1 cellular context compared by ENCODE assay signal in the genomic region with DNA sequence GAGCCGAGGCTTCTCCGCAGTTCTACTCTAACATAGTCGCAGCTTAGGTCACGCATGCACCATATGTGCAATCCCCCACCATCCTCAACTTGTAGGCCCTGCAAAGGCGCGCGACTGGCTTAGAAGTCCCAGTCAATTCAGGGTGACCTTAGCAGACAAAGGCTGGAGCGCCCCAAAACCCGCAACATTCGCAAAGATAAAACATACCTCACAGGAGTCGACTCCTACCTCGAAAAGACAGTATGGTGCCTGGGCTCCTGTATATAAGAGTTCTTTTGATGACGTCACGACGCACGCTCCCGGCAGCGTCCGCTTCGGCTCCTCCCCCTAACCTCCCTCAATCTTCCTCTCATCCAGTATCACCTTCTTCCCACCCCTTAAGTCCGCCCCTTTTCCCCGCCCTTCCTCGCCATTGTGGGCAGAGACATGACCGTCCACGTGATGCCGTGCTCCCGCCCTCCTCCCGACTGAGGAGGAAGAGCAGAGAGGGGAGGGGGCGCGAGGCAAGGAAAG.
TF ChIP-seq lines count a peak whose summit lies in the region.

A gene (minus strand): TSS at position 237 of the 513 bp plus-strand sequence.

TF ChIP-seq in HepG2, 621 proteins besides CTCF, POLR2A, EP300 and RAD21 (continued from another document and continues in another):
- TF ChIP-seq, protein P1, sequence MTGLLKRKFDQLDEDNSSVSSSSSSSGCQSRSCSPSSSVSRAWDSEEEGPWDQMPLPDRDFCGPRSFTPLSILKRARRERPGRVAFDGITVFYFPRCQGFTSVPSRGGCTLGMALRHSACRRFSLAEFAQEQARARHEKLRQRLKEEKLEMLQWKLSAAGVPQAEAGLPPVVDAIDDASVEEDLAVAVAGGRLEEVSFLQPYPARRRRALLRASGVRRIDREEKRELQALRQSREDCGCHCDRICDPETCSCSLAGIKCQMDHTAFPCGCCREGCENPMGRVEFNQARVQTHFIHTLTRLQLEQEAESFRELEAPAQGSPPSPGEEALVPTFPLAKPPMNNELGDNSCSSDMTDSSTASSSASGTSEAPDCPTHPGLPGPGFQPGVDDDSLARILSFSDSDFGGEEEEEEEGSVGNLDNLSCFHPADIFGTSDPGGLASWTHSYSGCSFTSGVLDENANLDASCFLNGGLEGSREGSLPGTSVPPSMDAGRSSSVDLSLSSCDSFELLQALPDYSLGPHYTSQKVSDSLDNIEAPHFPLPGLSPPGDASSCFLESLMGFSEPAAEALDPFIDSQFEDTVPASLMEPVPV (CRISPR knock-in tag; IDR thresholded peaks at IDR 0.05), result 0 out of 2 replicates have a peak, but pooled peaks have one; percentile 13
- TF ChIP-seq ZBTB21 (CRISPR knock-in tag; IDR thresholded peaks at IDR 0.05) (peak; percentile 22; the same call in 1 of the 2 replicates), ZNF777 (CRISPR knock-in tag; IDR thresholded peaks at IDR 0.05) (0 out of 2 replicates have a peak, but pooled peaks have one; percentile 49), SP4 (CRISPR knock-in tag; IDR thresholded peaks at IDR 0.05) (peak; percentile 91), EEA1 (CRISPR knock-in tag; IDR thresholded peaks at IDR 0.05; ENCODE audit: borderline replicate concordance) (no peak; the same call in 1 of the 2 replicates), ZNF331 (CRISPR knock-in tag; IDR thresholded peaks at IDR 0.05) (no peak), ZNF430 (CRISPR knock-in tag; IDR thresholded peaks at IDR 0.05) (0 out of 2 replicates have a peak, but pooled peaks have one; percentile 8), MTA1 (CRISPR knock-in tag; IDR thresholded peaks at IDR 0.05; ENCODE audit: borderline replicate concordance) (no peak), ZNF441 (CRISPR knock-in tag; IDR thresholded peaks at IDR 0.05; ENCODE audit: borderline replicate concordance) (no peak), ZFP37 (CRISPR knock-in tag; IDR thresholded peaks at IDR 0.05; ENCODE audit: borderline replicate concordance) (0 out of 2 replicates have a peak, but pooled peaks have one; percentile 41), ZNF577 (CRISPR knock-in tag; IDR thresholded peaks at IDR 0.05; ENCODE audit: borderline replicate concordance, low read depth) (no peak), FOXK2 (IDR thresholded peaks at IDR 0.05) (no peak)
- TF ChIP-seq, protein P2, sequence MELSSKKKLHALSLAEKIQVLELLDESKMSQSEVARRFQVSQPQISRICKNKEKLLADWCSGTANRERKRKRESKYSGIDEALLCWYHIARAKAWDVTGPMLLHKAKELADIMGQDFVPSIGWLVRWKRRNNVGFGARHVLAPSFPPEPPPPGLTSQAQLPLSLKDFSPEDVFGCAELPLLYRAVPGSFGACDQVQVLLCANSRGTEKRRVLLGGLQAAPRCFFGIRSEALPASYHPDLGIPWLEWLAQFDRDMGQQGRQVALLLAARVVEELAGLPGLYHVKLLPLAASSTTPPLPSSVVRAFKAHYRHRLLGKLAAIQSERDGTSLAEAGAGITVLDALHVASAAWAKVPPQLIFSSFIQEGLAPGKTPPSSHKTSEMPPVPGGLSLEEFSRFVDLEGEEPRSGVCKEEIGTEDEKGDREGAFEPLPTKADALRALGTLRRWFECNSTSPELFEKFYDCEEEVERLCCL (CRISPR knock-in tag; IDR thresholded peaks at IDR 0.05; ENCODE audit: borderline replicate concordance), result 0 out of 2 replicates have a peak, but pooled peaks have one; percentile 41
- TF ChIP-seq, protein P3, sequence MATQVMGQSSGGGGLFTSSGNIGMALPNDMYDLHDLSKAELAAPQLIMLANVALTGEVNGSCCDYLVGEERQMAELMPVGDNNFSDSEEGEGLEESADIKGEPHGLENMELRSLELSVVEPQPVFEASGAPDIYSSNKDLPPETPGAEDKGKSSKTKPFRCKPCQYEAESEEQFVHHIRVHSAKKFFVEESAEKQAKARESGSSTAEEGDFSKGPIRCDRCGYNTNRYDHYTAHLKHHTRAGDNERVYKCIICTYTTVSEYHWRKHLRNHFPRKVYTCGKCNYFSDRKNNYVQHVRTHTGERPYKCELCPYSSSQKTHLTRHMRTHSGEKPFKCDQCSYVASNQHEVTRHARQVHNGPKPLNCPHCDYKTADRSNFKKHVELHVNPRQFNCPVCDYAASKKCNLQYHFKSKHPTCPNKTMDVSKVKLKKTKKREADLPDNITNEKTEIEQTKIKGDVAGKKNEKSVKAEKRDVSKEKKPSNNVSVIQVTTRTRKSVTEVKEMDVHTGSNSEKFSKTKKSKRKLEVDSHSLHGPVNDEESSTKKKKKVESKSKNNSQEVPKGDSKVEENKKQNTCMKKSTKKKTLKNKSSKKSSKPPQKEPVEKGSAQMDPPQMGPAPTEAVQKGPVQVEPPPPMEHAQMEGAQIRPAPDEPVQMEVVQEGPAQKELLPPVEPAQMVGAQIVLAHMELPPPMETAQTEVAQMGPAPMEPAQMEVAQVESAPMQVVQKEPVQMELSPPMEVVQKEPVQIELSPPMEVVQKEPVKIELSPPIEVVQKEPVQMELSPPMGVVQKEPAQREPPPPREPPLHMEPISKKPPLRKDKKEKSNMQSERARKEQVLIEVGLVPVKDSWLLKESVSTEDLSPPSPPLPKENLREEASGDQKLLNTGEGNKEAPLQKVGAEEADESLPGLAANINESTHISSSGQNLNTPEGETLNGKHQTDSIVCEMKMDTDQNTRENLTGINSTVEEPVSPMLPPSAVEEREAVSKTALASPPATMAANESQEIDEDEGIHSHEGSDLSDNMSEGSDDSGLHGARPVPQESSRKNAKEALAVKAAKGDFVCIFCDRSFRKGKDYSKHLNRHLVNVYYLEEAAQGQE (IDR thresholded peaks at IDR 0.05; ENCODE audit: borderline replicate concordance in 1 of 2, low read depth in 1 of 2, low read length in 2 of 2), result peak in 1 of 2 experiments; percentile 82; a peak in 1 of 4 replicates
- TF ChIP-seq, protein P4, sequence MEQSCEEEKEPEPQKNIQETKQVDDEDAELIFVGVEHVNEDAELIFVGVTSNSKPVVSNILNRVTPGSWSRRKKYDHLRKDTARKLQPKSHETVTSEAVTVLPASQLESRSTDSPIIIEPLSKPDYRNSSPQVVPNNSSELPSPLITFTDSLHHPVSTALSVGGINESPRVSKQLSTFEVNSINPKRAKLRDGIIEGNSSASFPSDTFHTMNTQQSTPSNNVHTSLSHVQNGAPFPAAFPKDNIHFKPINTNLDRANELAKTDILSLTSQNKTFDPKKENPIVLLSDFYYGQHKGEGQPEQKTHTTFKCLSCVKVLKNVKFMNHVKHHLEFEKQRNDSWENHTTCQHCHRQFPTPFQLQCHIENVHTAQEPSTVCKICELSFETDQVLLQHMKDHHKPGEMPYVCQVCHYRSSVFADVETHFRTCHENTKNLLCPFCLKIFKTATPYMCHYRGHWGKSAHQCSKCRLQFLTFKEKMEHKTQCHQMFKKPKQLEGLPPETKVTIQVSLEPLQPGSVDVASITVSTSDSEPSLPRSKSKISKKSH (CRISPR knock-in tag; IDR thresholded peaks at IDR 0.05; ENCODE audit: borderline replicate concordance), result 0 out of 2 replicates have a peak, but pooled peaks have one; percentile 33
- TF ChIP-seq, protein P5, sequence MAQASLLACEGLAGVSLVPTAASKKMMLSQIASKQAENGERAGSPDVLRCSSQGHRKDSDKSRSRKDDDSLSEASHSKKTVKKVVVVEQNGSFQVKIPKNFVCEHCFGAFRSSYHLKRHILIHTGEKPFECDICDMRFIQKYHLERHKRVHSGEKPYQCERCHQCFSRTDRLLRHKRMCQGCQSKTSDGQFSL (CRISPR knock-in tag; IDR thresholded peaks at IDR 0.05), result peak; percentile 78; the same call in 1 of the 2 replicates
- TF ChIP-seq, protein P6, sequence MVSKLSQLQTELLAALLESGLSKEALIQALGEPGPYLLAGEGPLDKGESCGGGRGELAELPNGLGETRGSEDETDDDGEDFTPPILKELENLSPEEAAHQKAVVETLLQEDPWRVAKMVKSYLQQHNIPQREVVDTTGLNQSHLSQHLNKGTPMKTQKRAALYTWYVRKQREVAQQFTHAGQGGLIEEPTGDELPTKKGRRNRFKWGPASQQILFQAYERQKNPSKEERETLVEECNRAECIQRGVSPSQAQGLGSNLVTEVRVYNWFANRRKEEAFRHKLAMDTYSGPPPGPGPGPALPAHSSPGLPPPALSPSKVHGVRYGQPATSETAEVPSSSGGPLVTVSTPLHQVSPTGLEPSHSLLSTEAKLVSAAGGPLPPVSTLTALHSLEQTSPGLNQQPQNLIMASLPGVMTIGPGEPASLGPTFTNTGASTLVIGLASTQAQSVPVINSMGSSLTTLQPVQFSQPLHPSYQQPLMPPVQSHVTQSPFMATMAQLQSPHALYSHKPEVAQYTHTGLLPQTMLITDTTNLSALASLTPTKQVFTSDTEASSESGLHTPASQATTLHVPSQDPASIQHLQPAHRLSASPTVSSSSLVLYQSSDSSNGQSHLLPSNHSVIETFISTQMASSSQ (IDR thresholded peaks at IDR 0.05; ENCODE audit: low read depth), result no peak
- TF ChIP-seq, protein P6 (CRISPR knock-in tag; IDR thresholded peaks at IDR 0.05; ENCODE audit: borderline replicate concordance), result no peak; the same call in 1 of the 2 replicates
- TF ChIP-seq, protein P7, sequence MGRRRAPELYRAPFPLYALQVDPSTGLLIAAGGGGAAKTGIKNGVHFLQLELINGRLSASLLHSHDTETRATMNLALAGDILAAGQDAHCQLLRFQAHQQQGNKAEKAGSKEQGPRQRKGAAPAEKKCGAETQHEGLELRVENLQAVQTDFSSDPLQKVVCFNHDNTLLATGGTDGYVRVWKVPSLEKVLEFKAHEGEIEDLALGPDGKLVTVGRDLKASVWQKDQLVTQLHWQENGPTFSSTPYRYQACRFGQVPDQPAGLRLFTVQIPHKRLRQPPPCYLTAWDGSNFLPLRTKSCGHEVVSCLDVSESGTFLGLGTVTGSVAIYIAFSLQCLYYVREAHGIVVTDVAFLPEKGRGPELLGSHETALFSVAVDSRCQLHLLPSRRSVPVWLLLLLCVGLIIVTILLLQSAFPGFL (CRISPR knock-in tag; IDR thresholded peaks at IDR 0.05), result no peak
- TF ChIP-seq, protein P8, sequence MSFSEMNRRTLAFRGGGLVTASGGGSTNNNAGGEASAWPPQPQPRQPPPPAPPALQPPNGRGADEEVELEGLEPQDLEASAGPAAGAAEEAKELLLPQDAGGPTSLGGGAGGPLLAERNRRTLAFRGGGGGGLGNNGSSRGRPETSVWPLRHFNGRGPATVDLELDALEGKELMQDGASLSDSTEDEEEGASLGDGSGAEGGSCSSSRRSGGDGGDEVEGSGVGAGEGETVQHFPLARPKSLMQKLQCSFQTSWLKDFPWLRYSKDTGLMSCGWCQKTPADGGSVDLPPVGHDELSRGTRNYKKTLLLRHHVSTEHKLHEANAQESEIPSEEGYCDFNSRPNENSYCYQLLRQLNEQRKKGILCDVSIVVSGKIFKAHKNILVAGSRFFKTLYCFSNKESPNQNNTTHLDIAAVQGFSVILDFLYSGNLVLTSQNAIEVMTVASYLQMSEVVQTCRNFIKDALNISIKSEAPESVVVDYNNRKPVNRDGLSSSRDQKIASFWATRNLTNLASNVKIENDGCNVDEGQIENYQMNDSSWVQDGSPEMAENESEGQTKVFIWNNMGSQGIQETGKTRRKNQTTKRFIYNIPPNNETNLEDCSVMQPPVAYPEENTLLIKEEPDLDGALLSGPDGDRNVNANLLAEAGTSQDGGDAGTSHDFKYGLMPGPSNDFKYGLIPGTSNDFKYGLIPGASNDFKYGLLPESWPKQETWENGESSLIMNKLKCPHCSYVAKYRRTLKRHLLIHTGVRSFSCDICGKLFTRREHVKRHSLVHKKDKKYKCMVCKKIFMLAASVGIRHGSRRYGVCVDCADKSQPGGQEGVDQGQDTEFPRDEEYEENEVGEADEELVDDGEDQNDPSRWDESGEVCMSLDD (CRISPR knock-in tag; IDR thresholded peaks at IDR 0.05; ENCODE audit: borderline replicate concordance), result peak; percentile 83; the same call in 1 of the 2 replicates
- TF ChIP-seq, protein P9, sequence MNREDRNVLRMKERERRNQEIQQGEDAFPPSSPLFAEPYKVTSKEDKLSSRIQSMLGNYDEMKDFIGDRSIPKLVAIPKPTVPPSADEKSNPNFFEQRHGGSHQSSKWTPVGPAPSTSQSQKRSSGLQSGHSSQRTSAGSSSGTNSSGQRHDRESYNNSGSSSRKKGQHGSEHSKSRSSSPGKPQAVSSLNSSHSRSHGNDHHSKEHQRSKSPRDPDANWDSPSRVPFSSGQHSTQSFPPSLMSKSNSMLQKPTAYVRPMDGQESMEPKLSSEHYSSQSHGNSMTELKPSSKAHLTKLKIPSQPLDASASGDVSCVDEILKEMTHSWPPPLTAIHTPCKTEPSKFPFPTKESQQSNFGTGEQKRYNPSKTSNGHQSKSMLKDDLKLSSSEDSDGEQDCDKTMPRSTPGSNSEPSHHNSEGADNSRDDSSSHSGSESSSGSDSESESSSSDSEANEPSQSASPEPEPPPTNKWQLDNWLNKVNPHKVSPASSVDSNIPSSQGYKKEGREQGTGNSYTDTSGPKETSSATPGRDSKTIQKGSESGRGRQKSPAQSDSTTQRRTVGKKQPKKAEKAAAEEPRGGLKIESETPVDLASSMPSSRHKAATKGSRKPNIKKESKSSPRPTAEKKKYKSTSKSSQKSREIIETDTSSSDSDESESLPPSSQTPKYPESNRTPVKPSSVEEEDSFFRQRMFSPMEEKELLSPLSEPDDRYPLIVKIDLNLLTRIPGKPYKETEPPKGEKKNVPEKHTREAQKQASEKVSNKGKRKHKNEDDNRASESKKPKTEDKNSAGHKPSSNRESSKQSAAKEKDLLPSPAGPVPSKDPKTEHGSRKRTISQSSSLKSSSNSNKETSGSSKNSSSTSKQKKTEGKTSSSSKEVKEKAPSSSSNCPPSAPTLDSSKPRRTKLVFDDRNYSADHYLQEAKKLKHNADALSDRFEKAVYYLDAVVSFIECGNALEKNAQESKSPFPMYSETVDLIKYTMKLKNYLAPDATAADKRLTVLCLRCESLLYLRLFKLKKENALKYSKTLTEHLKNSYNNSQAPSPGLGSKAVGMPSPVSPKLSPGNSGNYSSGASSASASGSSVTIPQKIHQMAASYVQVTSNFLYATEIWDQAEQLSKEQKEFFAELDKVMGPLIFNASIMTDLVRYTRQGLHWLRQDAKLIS (CRISPR knock-in tag; IDR thresholded peaks at IDR 0.05), result peak; percentile 86; the same call in 1 of the 2 replicates
